8 cellular contexts compared by ENCODE assay signal in the genomic region with DNA sequence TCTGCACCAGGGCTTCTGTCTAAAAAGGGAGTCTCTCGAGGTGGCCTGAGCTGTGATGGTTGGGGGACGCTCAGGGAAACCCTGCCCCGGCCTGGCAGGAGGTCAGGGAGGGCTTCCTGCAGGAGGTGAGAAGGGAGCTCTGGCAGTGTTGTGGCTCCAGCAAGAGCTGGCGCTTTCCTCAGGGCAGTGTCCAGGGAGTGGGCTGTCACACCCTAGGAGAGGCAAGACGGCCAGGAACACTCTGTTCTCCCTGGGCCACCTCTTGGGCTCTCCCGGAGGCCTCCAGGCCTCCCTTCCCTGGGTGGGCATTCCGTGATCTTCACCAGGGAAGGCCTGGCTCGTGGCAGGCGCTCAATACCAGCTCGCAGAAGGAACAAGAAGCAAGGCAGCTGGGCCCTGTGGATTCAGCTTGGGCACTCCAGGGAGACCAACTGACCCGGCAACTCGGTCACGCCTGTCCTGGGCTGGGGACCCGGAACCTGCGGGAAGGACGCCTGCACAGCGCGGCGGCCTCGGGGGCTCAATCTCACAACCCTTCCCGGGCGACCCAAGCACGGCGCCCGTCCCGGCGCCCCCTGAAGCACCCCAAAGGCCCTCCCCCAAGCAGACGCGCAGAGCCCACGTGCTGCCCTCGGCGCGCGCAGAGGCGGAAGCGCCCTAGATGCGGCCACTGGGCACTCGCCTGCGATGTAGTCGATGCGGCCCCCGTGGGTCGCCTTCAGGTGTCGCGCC. TPM values are rescaled to one million over a fixed set of nuclear protein-coding genes. Genes with fewer than 3 reads are reported as not detected.
DNase-seq lines count a peak whose midpoint lies in the region; ATAC-seq and TF ChIP-seq lines count a peak whose summit lies in the region.

No MANE protein-coding gene starts in this region.

- H3K27me3 ChIP-seq in HUES48 (ENCODE audit: control insufficient read depth, insufficient read depth, low read length) (no peaks in the 10 kb centered on the region), parathyroid adenoma (ENCODE audit: control insufficient read depth, insufficient read depth, low read length) (no peaks in the 10 kb centered on the region), aorta (ENCODE audit: control insufficient read depth in 1 of 2, insufficient read depth in 2 of 2, low read length in 1 of 2) (no peaks in the 10 kb centered on the region)

- H3K36me3 ChIP-seq in ES-I3 (ENCODE audit: insufficient read depth, low read length) = peaks cover 3% of the 10 kb centered on the region
- H3K36me3 ChIP-seq in HUES48 (ENCODE audit: control insufficient read depth, insufficient read depth, low read length) = peaks cover 47% of the 10 kb centered on the region
- no peaks in the 10 kb centered on the region for H3K36me3 ChIP-seq in parathyroid adenoma (ENCODE audit: control insufficient read depth, insufficient read depth, low read length)
- H3K36me3 ChIP-seq in aorta (ENCODE audit: control insufficient read depth in 1 of 2, insufficient read depth in 2 of 2, low read length in 1 of 2) = no peaks in the 10 kb centered on the region

- H3K27ac ChIP-seq in HUES48 (ENCODE audit: low read depth, low read length) (peak overlapping the region; percentile 94), parathyroid adenoma (peak overlapping the region; percentile 58), aorta (ENCODE audit: low read depth in 1 of 2, low read length in 2 of 2) (peak overlapping the region; percentile 64)

- H3K27ac Mint-ChIP-seq in activated naive CD8-positive, alpha-beta T cell treated with anti-CD3 and anti-CD28 coated beads, Interleukin-2, amount 50 U/mL, for 24 hours = peak overlapping the region; percentile 95

- peak overlapping the region; percentile 91 for H3K4me3 ChIP-seq in HUES48 (ENCODE audit: low read depth, low read length)
- peak overlapping the region; percentile 75 for H3K4me3 ChIP-seq in parathyroid adenoma (ENCODE audit: low read depth, low read length)
- H3K4me3 ChIP-seq in aorta (ENCODE audit: low read length in 2 of 2) = peak overlapping the region; percentile 41 to 55

- H3K4me2 ChIP-seq in parathyroid adenoma (ENCODE audit: low read length) = peak overlapping the region; percentile 86

- H3K4me1 Mint-ChIP-seq in activated naive CD8-positive, alpha-beta T cell treated with anti-CD3 and anti-CD28 coated beads, Interleukin-2, amount 50 U/mL, for 24 hours = peaks cover 24% of the 10 kb centered on the region

- peaks cover 28% of the 10 kb centered on the region for H3K36me3 Mint-ChIP-seq in activated naive CD8-positive, alpha-beta T cell treated with anti-CD3 and anti-CD28 coated beads, Interleukin-2, amount 50 U/mL, for 24 hours (ENCODE audit: low read depth)

- TF ChIP-seq CTCF in parathyroid adenoma (IDR thresholded peaks at IDR 0.05) = no peak

- H3K27me3 Mint-ChIP-seq in activated naive CD8-positive, alpha-beta T cell treated with anti-CD3 and anti-CD28 coated beads, Interleukin-2, amount 50 U/mL, for 24 hours = no peaks in the 10 kb centered on the region

- no peaks in the 10 kb centered on the region for H3K9me3 Mint-ChIP-seq in activated naive CD8-positive, alpha-beta T cell treated with anti-CD3 and anti-CD28 coated beads, Interleukin-2, amount 50 U/mL, for 24 hours

- intact Hi-C loops in Right ventricle myocardium superior (cut with DNase I) = loop anchor here (5.0 kb wide), 1 partner anchor 46 kb away; a partner anchor contains a TSS
- intact Hi-C loops in aorta (cut with DNase I) = loop anchor here (5.0 kb wide), 2 partner anchors 46 to 406 kb away; a partner anchor contains a TSS

- peak; percentile 81 for DNase-seq in RPMI8226
- peak; percentile 73 for DNase-seq in activated naive CD8-positive, alpha-beta T cell treated with anti-CD3 and anti-CD28 coated beads, Interleukin-2, amount 50 U/mL, for 24 hours
- DNase-seq in Right ventricle myocardium superior = peak; percentile 87
- peak; percentile 88 to 94 for DNase-seq in aorta

- peak overlapping the region; percentile 89 for H2AFZ ChIP-seq in parathyroid adenoma

- 1 to 2% methylated on average over 39 to 45 of the region's 45 CpGs for WGBS in aorta, 2 donors

- ATAC-seq in GM21526 (IDR thresholded peaks at IDR 0.05; ENCODE audit: low FRiP score, unreplicated experiment) = peak; percentile 31
- ATAC-seq in activated naive CD8-positive, alpha-beta T cell treated with anti-CD3 and anti-CD28 coated beads, Interleukin-2, amount 50 U/mL, for 24 hours = peak; percentile 38
- ATAC-seq in Right ventricle myocardium superior (ENCODE audit: poor library complexity) = peak; percentile 77
- peak; percentile 90 for ATAC-seq in aorta (ENCODE audit: low FRiP score)

- H3K4me3 Mint-ChIP-seq in activated naive CD8-positive, alpha-beta T cell treated with anti-CD3 and anti-CD28 coated beads, Interleukin-2, amount 50 U/mL, for 24 hours = peak overlapping the region; percentile 87

- H3K79me2 ChIP-seq in parathyroid adenoma = no peaks in the 10 kb centered on the region

- H3K4me1 ChIP-seq in ES-I3 (ENCODE audit: insufficient read depth, low read length) (0 out of 2 replicates have a peak, but pooled peaks cover 7% of the 10 kb centered on the region), HUES48 (ENCODE audit: control insufficient read depth, insufficient read depth, low read length) (peaks cover 7% of the 10 kb centered on the region; the same call in 1 of the 2 replicates), parathyroid adenoma (peaks cover 8% of the 10 kb centered on the region), aorta (ENCODE audit: control insufficient read depth in 1 of 2, insufficient read depth in 2 of 2, low read length in 2 of 2) (no peaks in the 10 kb centered on the region)

- H3K9me3 ChIP-seq in ES-I3 (ENCODE audit: control insufficient read depth, insufficient read depth, low read length) (no peaks in the 10 kb centered on the region), HUES48 (ENCODE audit: control insufficient read depth, insufficient read depth, low read length) (no peaks in the 10 kb centered on the region), parathyroid adenoma (ENCODE audit: control insufficient read depth, low read length) (no peaks in the 10 kb centered on the region), aorta (ENCODE audit: control insufficient read depth, low read length) (no peaks in the 10 kb centered on the region)

- peak overlapping the region; percentile 86 for H3K9ac ChIP-seq in ES-I3 (ENCODE audit: low read depth, low read length)
- H3K9ac ChIP-seq in HUES48 (ENCODE audit: low read depth, low read length) = peak overlapping the region; percentile 94
- no peak overlapping the region for H3K9ac ChIP-seq in parathyroid adenoma

RNA-seq across cellular contexts. Expression of a gene that starts 0.7 kb away (rescaled TPM):
- 40.4 TPM for total RNA-seq in Right ventricle myocardium superior
- total RNA-seq in aorta = 10 to 100 TPM; 60.2 to 61.3 TPM
- polyA plus RNA-seq in aorta = 100 to 1,000 TPM in 1 of 2 donors, 10 to 100 TPM in 1; 88.6 to 116 TPM

RNA-seq across cellular contexts. Expression of a gene that starts 7.4 kb away (rescaled TPM):
- total RNA-seq in Right ventricle myocardium superior (1.00 TPM), aorta (1 to 10 TPM in 1 of 2 donors, under 1 TPM in 1; 0.88 to 1.5 TPM)
- polyA plus RNA-seq in aorta = 1 to 10 TPM in 1 of 2 donors, under 1 TPM in 1; 0.05 to 1.0 TPM

RNA-seq across cellular contexts. Expression of a gene that starts 26.0 kb away (rescaled TPM):
- total RNA-seq in Right ventricle myocardium superior (15.9 TPM), aorta (100 to 1,000 TPM; 101 to 120 TPM)
- 100 to 1,000 TPM in 1 of 2 donors, 10 to 100 TPM in 1; 35.9 to 205 TPM for polyA plus RNA-seq in aorta

RNA-seq across cellular contexts. Expression of a gene that starts 45.7 kb away (rescaled TPM):
- total RNA-seq in Right ventricle myocardium superior (15.9 TPM), aorta (10 to 100 TPM; 29.5 to 44.1 TPM)
- polyA plus RNA-seq in aorta = 10 to 100 TPM in 1 of 2 donors, 1 to 10 TPM in 1; 9.3 to 28.2 TPM

RNA-seq across cellular contexts. Expression of a gene that starts 45.9 kb away (rescaled TPM):
- 53.0 TPM for total RNA-seq in Right ventricle myocardium superior
- total RNA-seq in aorta = 10 to 100 TPM; 27.8 to 31.2 TPM
- polyA plus RNA-seq in aorta = 10 to 100 TPM; 53.9 to 54.1 TPM

Comparison
In these comparisons a context has a peak if more than half of its experiments do, and no peak if none do; other contexts are left out.
1. Peak in every context shown above with its lines: DNase-seq, ATAC-seq, H3K4me3 ChIP-seq and H3K27ac ChIP-seq.
2. ATAC-seq: peak in every context shown above with its lines; median percentile 90 in aorta; 77 in Right ventricle myocardium superior; 38 in activated naive CD8-positive, alpha-beta T cell treated with anti-CD3 and anti-CD28 coated beads, Interleukin-2, amount 50 U/mL, for 24 hours; 31 in GM21526.